Comparison of ENCODE assay signal across 1 cellular context in the genomic region with DNA sequence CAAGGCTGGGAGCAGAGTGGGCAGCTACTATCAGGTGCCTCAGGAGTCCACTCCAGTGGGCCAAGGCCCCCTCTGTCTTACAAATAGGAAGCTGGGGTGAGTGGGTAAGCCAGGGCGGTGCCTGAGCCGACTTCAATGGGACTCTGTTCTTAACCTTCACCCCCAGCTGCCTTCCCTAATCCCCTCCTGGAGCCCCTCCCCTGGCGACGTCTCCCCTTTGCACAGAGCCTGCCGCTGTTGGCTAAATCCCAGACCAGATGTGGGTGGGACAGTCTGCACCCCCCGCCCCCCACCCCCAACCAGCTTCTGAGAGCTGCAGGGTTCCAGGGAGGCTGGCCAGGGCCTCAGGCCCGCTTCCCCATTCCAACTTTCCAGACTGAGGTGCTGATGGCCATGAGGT.
TF ChIP-seq lines count a peak whose summit lies in the region.

No MANE protein-coding gene starts in this region.

TF ChIP-seq in GM23338, 12 proteins besides CTCF, POLR2A, EP300 and RAD21:
- no peak for TF ChIP-seq CREB1 (CRISPR knock-in tag; IDR thresholded peaks at IDR 0.05; ENCODE audit: low read depth)
- no peak for TF ChIP-seq NANOG (IDR thresholded peaks at IDR 0.05; ENCODE audit: borderline replicate concordance)
- TF ChIP-seq ZNF331 (CRISPR knock-in tag; IDR thresholded peaks at IDR 0.05; ENCODE audit: low read depth), result no peak
- no peak for TF ChIP-seq EZH2 (IDR thresholded peaks at IDR 0.05; ENCODE audit: low read depth, unreplicated experiment)
